22 cellular contexts compared by ENCODE assay signal in genomic region chr5:180631549-180632392, GRCh38. TPM values are rescaled to one million over a fixed set of nuclear protein-coding genes. Genes with fewer than 3 reads are reported as not detected.
DNase-seq lines count a peak whose midpoint lies in the region; ATAC-seq and TF ChIP-seq lines count a peak whose summit lies in the region.
"Had no signal": no experiment of that assay in that cellular context is flagged by ENCODE, and none has a peak within 500 bp of the region (broad histone marks: within the 10 kb centered on the region; RNA-seq: fewer than 3 reads in every experiment).

No MANE protein-coding gene starts in this region.

- no peak overlapping the region for H3K27ac ChIP-seq in psoas muscle
- no peak overlapping the region for H3K27ac ChIP-seq in hepatocyte
- H3K27ac ChIP-seq: sigmoid colon, SJCRH30 had no signal

- H3K27ac Mint-ChIP-seq in natural killer cell treated with Interleukin-12 subunit alpha and Interleukin-12 subunit beta and Interleukin-15 and Interleukin-18, amount 100 ng/mL, for 72 hours, result no peak overlapping the region
- H3K27ac Mint-ChIP-seq in natural killer cell (no peak overlapping the region), chondrocyte (ENCODE audit: unreplicated experiment) (no peak overlapping the region)
- H3K27ac Mint-ChIP-seq: activated naive CD8-positive, alpha-beta T cell treated with anti-CD3 and anti-CD28 coated beads for 36 hours; activated T-cell treated with anti-CD3 and anti-CD28 coated beads, Interleukin-2, amount 50 U/mL, for 72 hours; CD4-positive, CD25-positive, alpha-beta regulatory T cell; immature natural killer cell; stimulated activated effector memory CD8-positive, alpha-beta T cell treated with anti-CD3 and anti-CD28 coated beads, Interleukin-12 subunit alpha, Interleukin-12 subunit beta, amount 100 ng/mL, for 72 hours had no signal

- H3K4me3 ChIP-seq in psoas muscle (no peak overlapping the region), hepatocyte (no peak overlapping the region)
- H3K4me3 ChIP-seq: sigmoid colon, SJCRH30 had no signal

- intact Hi-C loops in natural killer cell (cut with micrococcal nuclease), result no loop called here
- intact Hi-C loops in psoas muscle (cut with DNase I), result no loop called here

- H3K4me2 ChIP-seq in hepatocyte, result no peak overlapping the region

- no peaks in the 10 kb centered on the region for H3K9me3 ChIP-seq in psoas muscle
- H3K9me3 ChIP-seq in hepatocyte (ENCODE audit: low read depth), result no peaks in the 10 kb centered on the region
- H3K9me3 ChIP-seq: sigmoid colon, SJCRH30 had no signal

- H3K9me2 ChIP-seq in hepatocyte (replicated peaks; ENCODE audit: insufficient read depth), result no peaks in the 10 kb centered on the region

- H3K36me3 ChIP-seq in psoas muscle (ENCODE audit: insufficient read depth in 1 of 2, low read depth in 1 of 2) (no peaks in the 10 kb centered on the region), hepatocyte (replicated peaks; ENCODE audit: insufficient read depth, low read depth) (no peaks in the 10 kb centered on the region)
- H3K36me3 ChIP-seq: sigmoid colon, SJCRH30 had no signal

- DNase-seq in NCI-H2029 treated with DMSO at 0.1 percent for 48 hours (lab: John Stamatoyannopoulos, UW) (peak; percentile 39), NCI-H2029 (lab: John Stamatoyannopoulos, UW) (no peak), natural killer cell (no peak), chondrocyte (ENCODE audit: low spot score) (peak; percentile 94), psoas muscle (peak; percentile 5 to 51), T-helper 1 cell (no peak), hepatocyte (ENCODE audit: low spot score) (no peak)
- DNase-seq in natural killer cell treated with Interleukin-12 subunit alpha and Interleukin-12 subunit beta and Interleukin-15 and Interleukin-18, amount 100 ng/mL, for 72 hours (ENCODE audit: low spot score), result peak; percentile 64
- DNase-seq: ACHN; activated CD4-positive, CD25-positive, alpha-beta regulatory T cell treated with anti-CD3 and anti-CD28 coated beads, Interleukin-2, amount 50 U/mL, for 72 hours; activated naive CD8-positive, alpha-beta T cell treated with anti-CD3 and anti-CD28 coated beads for 36 hours; activated T-cell treated with anti-CD3 and anti-CD28 coated beads, Interleukin-2, amount 50 U/mL, for 72 hours; CD4-positive, CD25-positive, alpha-beta regulatory T cell; DND-41; immature natural killer cell; MV-4-11; NCI-H226; OCI-M1; sigmoid colon; SJCRH30 had no signal

- H3K27me3 Mint-ChIP-seq in natural killer cell treated with Interleukin-12 subunit alpha and Interleukin-12 subunit beta and Interleukin-15 and Interleukin-18, amount 100 ng/mL, for 72 hours, result no peaks in the 10 kb centered on the region
- H3K27me3 Mint-ChIP-seq in natural killer cell (ENCODE audit: low read depth in 2 of 2), result no peaks in the 10 kb centered on the region
- peaks cover 10% of the 10 kb centered on the region for H3K27me3 Mint-ChIP-seq in chondrocyte (ENCODE audit: low read depth)
- H3K27me3 Mint-ChIP-seq: activated naive CD8-positive, alpha-beta T cell treated with anti-CD3 and anti-CD28 coated beads for 36 hours; CD4-positive, CD25-positive, alpha-beta regulatory T cell had no signal

- no peaks in the 10 kb centered on the region for H3K36me3 Mint-ChIP-seq in natural killer cell treated with Interleukin-12 subunit alpha and Interleukin-12 subunit beta and Interleukin-15 and Interleukin-18, amount 100 ng/mL, for 72 hours
- no peaks in the 10 kb centered on the region for H3K36me3 Mint-ChIP-seq in natural killer cell
- no peaks in the 10 kb centered on the region for H3K36me3 Mint-ChIP-seq in chondrocyte (ENCODE audit: low read depth)
- H3K36me3 Mint-ChIP-seq: activated naive CD8-positive, alpha-beta T cell treated with anti-CD3 and anti-CD28 coated beads for 36 hours; CD4-positive, CD25-positive, alpha-beta regulatory T cell; immature natural killer cell; stimulated activated effector memory CD8-positive, alpha-beta T cell treated with anti-CD3 and anti-CD28 coated beads, Interleukin-12 subunit alpha, Interleukin-12 subunit beta, amount 100 ng/mL, for 72 hours had no signal

- WGBS in psoas muscle, 3 donors, result 67 to 72% (median 69%) methylated on average over 32 to 36 of the region's 36 CpGs
- WGBS in hepatocyte (ENCODE audit: low lambda C conversion rate, missing lambda C conversion rate), result 87% methylated on average over 25 of the region's 36 CpGs

- TF ChIP-seq CTCF in natural killer cell (IDR thresholded peaks at IDR 0.05) (no peak), chondrocyte (IDR thresholded peaks at IDR 0.05) (no peak), psoas muscle (IDR thresholded peaks at IDR 0.05) (no peak), hepatocyte (IDR thresholded peaks at IDR 0.05; ENCODE audit: poor library complexity) (no peak)

- H2AFZ ChIP-seq in hepatocyte, result no peak overlapping the region

- H4K20me1 ChIP-seq in hepatocyte (ENCODE audit: insufficient read depth, poor library complexity, severe bottlenecking), result no peaks in the 10 kb centered on the region

- H3K4me1 ChIP-seq in psoas muscle (no peaks in the 10 kb centered on the region), hepatocyte (ENCODE audit: insufficient read depth) (no peaks in the 10 kb centered on the region)
- H3K4me1 ChIP-seq: sigmoid colon, SJCRH30 had no signal

- no peaks in the 10 kb centered on the region for H3K4me1 Mint-ChIP-seq in natural killer cell treated with Interleukin-12 subunit alpha and Interleukin-12 subunit beta and Interleukin-15 and Interleukin-18, amount 100 ng/mL, for 72 hours (ENCODE audit: low read depth in 2 of 2)
- H3K4me1 Mint-ChIP-seq in natural killer cell, result no peaks in the 10 kb centered on the region
- peaks cover 2% of the 10 kb centered on the region for H3K4me1 Mint-ChIP-seq in chondrocyte (ENCODE audit: low read depth)
- H3K4me1 Mint-ChIP-seq: activated naive CD8-positive, alpha-beta T cell treated with anti-CD3 and anti-CD28 coated beads for 36 hours; immature natural killer cell had no signal

- no peak for ATAC-seq in natural killer cell treated with Interleukin-12 subunit alpha and Interleukin-12 subunit beta and Interleukin-15 and Interleukin-18, amount 100 ng/mL, for 72 hours
- no peak for ATAC-seq in natural killer cell
- no peak for ATAC-seq in psoas muscle
- ATAC-seq: activated T-cell treated with anti-CD3 and anti-CD28 coated beads, Interleukin-2, amount 50 U/mL, for 72 hours; stimulated activated effector memory CD8-positive, alpha-beta T cell treated with anti-CD3 and anti-CD28 coated beads, Interleukin-12 subunit alpha, Interleukin-12 subunit beta, amount 100 ng/mL, for 72 hours had no signal

- no peaks in the 10 kb centered on the region for H3K9me3 Mint-ChIP-seq in natural killer cell treated with Interleukin-12 subunit alpha and Interleukin-12 subunit beta and Interleukin-15 and Interleukin-18, amount 100 ng/mL, for 72 hours
- H3K9me3 Mint-ChIP-seq in natural killer cell, result peaks cover 0 to 2% of the 10 kb centered on the region in 2 donors
- H3K9me3 Mint-ChIP-seq in chondrocyte (ENCODE audit: low read depth), result no peaks in the 10 kb centered on the region
- H3K9me3 Mint-ChIP-seq: activated naive CD8-positive, alpha-beta T cell treated with anti-CD3 and anti-CD28 coated beads for 36 hours; activated T-cell treated with anti-CD3 and anti-CD28 coated beads, Interleukin-2, amount 50 U/mL, for 72 hours; stimulated activated effector memory CD8-positive, alpha-beta T cell treated with anti-CD3 and anti-CD28 coated beads, Interleukin-12 subunit alpha, Interleukin-12 subunit beta, amount 100 ng/mL, for 72 hours had no signal

- H3K27me3 ChIP-seq in psoas muscle (ENCODE audit: insufficient read depth in 3 of 3, low read length in 2 of 3) (no peaks in the 10 kb centered on the region), hepatocyte (no peaks in the 10 kb centered on the region)
- H3K27me3 ChIP-seq: SJCRH30 had no signal

- H3K4me3 Mint-ChIP-seq in natural killer cell treated with Interleukin-12 subunit alpha and Interleukin-12 subunit beta and Interleukin-15 and Interleukin-18, amount 100 ng/mL, for 72 hours, result no peak overlapping the region
- no peak overlapping the region for H3K4me3 Mint-ChIP-seq in natural killer cell
- H3K4me3 Mint-ChIP-seq in chondrocyte (ENCODE audit: unreplicated experiment), result no peak overlapping the region
- H3K4me3 Mint-ChIP-seq: activated naive CD8-positive, alpha-beta T cell treated with anti-CD3 and anti-CD28 coated beads for 36 hours; activated T-cell treated with anti-CD3 and anti-CD28 coated beads, Interleukin-2, amount 50 U/mL, for 72 hours; CD4-positive, CD25-positive, alpha-beta regulatory T cell; immature natural killer cell; stimulated activated effector memory CD8-positive, alpha-beta T cell treated with anti-CD3 and anti-CD28 coated beads, Interleukin-12 subunit alpha, Interleukin-12 subunit beta, amount 100 ng/mL, for 72 hours had no signal

- H3K79me2 ChIP-seq in hepatocyte, result no peaks in the 10 kb centered on the region

RNA-seq across cellular contexts. Expression of gene FLT4, which starts 17.6 kb away (rescaled TPM):
- total RNA-seq in natural killer cell treated with Interleukin-12 subunit alpha and Interleukin-12 subunit beta and Interleukin-15 and Interleukin-18, amount 100 ng/mL, for 72 hours, result under 1 TPM; 0.26 to 0.47 TPM
- total RNA-seq in natural killer cell (under 1 TPM; 0.68 to 0.92 (median 0.78) TPM), chondrocyte (0.10 to 0.31 TPM (median 0.29 TPM) in 3 replicates), psoas muscle (1 to 10 TPM; 3.3 to 7.3 (median 3.7) TPM), hepatocyte (0.90 and 2.2 TPM in 2 replicates)
- polyA plus RNA-seq in psoas muscle (1 to 10 TPM; 1.7 to 3.7 (median 2.3) TPM), hepatocyte (0.83 and 1.3 TPM in 2 replicates)
- total RNA-seq: osteoblast had no signal

RNA-seq across cellular contexts. Expression of gene SCGB3A1, which starts 40.5 kb away (rescaled TPM):
- total RNA-seq in natural killer cell treated with Interleukin-12 subunit alpha and Interleukin-12 subunit beta and Interleukin-15 and Interleukin-18, amount 100 ng/mL, for 72 hours, result not detected
- not detected for total RNA-seq in natural killer cell
- total RNA-seq in chondrocyte, result 0.47 to 0.77 TPM in 2 of 3 replicates, not detected in the other
- under 1 TPM in 1 of 4 donors, not detected in 3; 0.46 TPM for total RNA-seq in psoas muscle
- polyA plus RNA-seq in psoas muscle, result not detected
- total RNA-seq in hepatocyte, result not detected in 2 replicates
- not detected in 2 replicates for polyA plus RNA-seq in hepatocyte
- total RNA-seq: activated T-cell treated with anti-CD3 and anti-CD28 coated beads, Interleukin-2, amount 50 U/mL, for 72 hours; CD4-positive, CD25-positive, alpha-beta regulatory T cell; osteoblast; sigmoid colon; SJCRH30 had no signal

Comparison
In these comparisons a context has a peak if more than half of its experiments do, and no peak if none do; other contexts are left out.
1. DNase-seq: peak in NCI-H2029 treated with DMSO at 0.1 percent for 48 hours (single experiment), natural killer cell treated with Interleukin-12 subunit alpha and Interleukin-12 subunit beta and Interleukin-15 and Interleukin-18, amount 100 ng/mL, for 72 hours (single experiment), chondrocyte (single experiment) and psoas muscle (2 of 2); none in NCI-H2029 (single experiment), natural killer cell (single experiment), T-helper 1 cell (0 of 5) and hepatocyte (single experiment).